ENCODE assay signal across 12 cellular contexts in genomic region chr4:128525387-128525786, GRCh38.
A peak's percentile ranks its signal among the peaks of the same experiment; 100 is the strongest.
DNase-seq lines count a peak whose midpoint lies in the region; ATAC-seq, FAIRE-seq and TF ChIP-seq lines count a peak whose summit lies in the region.
"Had no signal": no experiment of that assay in that cellular context is flagged by ENCODE, and none has a peak within 500 bp of the region (broad histone marks: within the 10 kb centered on the region; RNA-seq: fewer than 3 reads in every experiment).

No MANE protein-coding gene starts in this region.

- DNase-seq in A673 (ENCODE audit: low spot score) (peak; percentile 72), HFFc6 (no peak), adipocyte (ENCODE audit: low read depth) (no peak), iris pigment epithelial cell (ENCODE audit: low read depth) (peak; percentile 52), inferior parietal cortex (ENCODE audit: extremely low spot score) (no peak), small intestine (no peak), 8988T (no peak)
- DNase-seq: CD4-positive, CD25-positive, alpha-beta regulatory T cell; NCI-H748 treated with DMSO at 0.1 percent for 48 hours; stimulated activated CD4-positive, alpha-beta T cell treated with anti-CD3 and anti-CD28 coated beads, Interleukin-4, amount 100 ng/mL, for 1 hour had no signal

- H3K27ac ChIP-seq in A673 (ENCODE audit: low read depth, low read length, poor library complexity, severe bottlenecking) (peak overlapping the region; percentile 2), small intestine (ENCODE audit: low read depth in 1 of 2, low read length in 1 of 2) (no peak overlapping the region)
- H3K27ac ChIP-seq: cardiac muscle cell had no signal

- no peak for ATAC-seq in GM21526 (IDR thresholded peaks at IDR 0.05; ENCODE audit: low FRiP score, unreplicated experiment)

- CTCF ChIA-PET in A673 (lab: Charles Lee): no interaction called here

- H3K27ac Mint-ChIP-seq in HFFc6: peak overlapping the region; percentile 90
- H3K27ac Mint-ChIP-seq: CD4-positive, CD25-positive, alpha-beta regulatory T cell had no signal

- no peaks in the 10 kb centered on the region for H3K36me3 ChIP-seq in A673 (ENCODE audit: insufficient read depth, low read length, poor library complexity, severe bottlenecking)
- H3K36me3 ChIP-seq in adipocyte (ENCODE audit: control insufficient read depth, insufficient read depth, low read length, severe bottlenecking): no peaks in the 10 kb centered on the region
- H3K36me3 ChIP-seq in small intestine (ENCODE audit: control insufficient read depth in 2 of 2, insufficient read depth in 2 of 2, low read length in 2 of 2): no peaks in the 10 kb centered on the region
- H3K36me3 ChIP-seq: cardiac muscle cell had no signal

- H3K36me3 Mint-ChIP-seq in HFFc6 (ENCODE audit: low read depth): peaks cover 5% of the 10 kb centered on the region; the same call in 1 of the 2 replicates
- H3K36me3 Mint-ChIP-seq: CD4-positive, CD25-positive, alpha-beta regulatory T cell had no signal

- H3K4me1 Mint-ChIP-seq in HFFc6 (ENCODE audit: low read depth): peaks cover 96% of the 10 kb centered on the region

- no peak for TF ChIP-seq CTCF in A673 (conservative IDR thresholded peaks at IDR 0.05; ENCODE audit: low read depth, low read length)
- TF ChIP-seq CTCF in HFFc6 (IDR thresholded peaks at IDR 0.05): no peak

- BruUV-seq in A673 (replicated peaks; lab: Mats Ljungman, UMichigan): no TSS peak

- WGBS in small intestine, 3 donors: 60 to 73% (median 69%) methylated on average over 5 of the region's 5 CpGs

- FAIRE-seq in small intestine (lab: Jason Lieb, UNC): no peak

- H3K27me3 ChIP-seq in A673 (replicated peaks; ENCODE audit: insufficient read depth, low read depth, low read length, poor library complexity): no peaks in the 10 kb centered on the region
- no peaks in the 10 kb centered on the region for H3K27me3 ChIP-seq in adipocyte (replicated peaks; ENCODE audit: control insufficient read depth, insufficient read depth, low read length)
- no peaks in the 10 kb centered on the region for H3K27me3 ChIP-seq in small intestine (ENCODE audit: control insufficient read depth in 2 of 2, insufficient read depth in 2 of 2, low read length in 2 of 2)
- H3K27me3 ChIP-seq: cardiac muscle cell had no signal

- H3K27me3 Mint-ChIP-seq in HFFc6 (ENCODE audit: insufficient read depth): peaks cover 1% of the 10 kb centered on the region; the same call in 1 of the 2 replicates
- H3K27me3 Mint-ChIP-seq: CD4-positive, CD25-positive, alpha-beta regulatory T cell had no signal

- H3K4me3 ChIP-seq in A673 (ENCODE audit: low read depth, low read length, poor library complexity, severe bottlenecking): no peak overlapping the region
- H3K4me3 ChIP-seq in adipocyte (ENCODE audit: low read length): peak overlapping the region; percentile 1
- H3K4me3 ChIP-seq in small intestine (ENCODE audit: low read depth in 1 of 2, low read length in 2 of 2): no peak overlapping the region
- H3K4me3 ChIP-seq: cardiac muscle cell had no signal

- peak overlapping the region; percentile 64 for H3K9ac ChIP-seq in adipocyte (ENCODE audit: low read length)

- H3K9me3 ChIP-seq in A673 (ENCODE audit: low read depth, low read length, poor library complexity, severe bottlenecking) (no peaks in the 10 kb centered on the region), adipocyte (ENCODE audit: control insufficient read depth, low read length) (no peaks in the 10 kb centered on the region), small intestine (ENCODE audit: control insufficient read depth, low read depth) (no peaks in the 10 kb centered on the region)

- POLR2A ChIA-PET in A673 (lab: Charles Lee; ENCODE audit: low non-redundant PET): no interaction called here

- intact Hi-C loops in A673 (cut with micrococcal nuclease; ENCODE audit: unreplicated experiment): no loop called here

- H3K4me3 Mint-ChIP-seq in HFFc6: peak overlapping the region; percentile 36; the same call in 1 of the 2 replicates

- H3K9me3 Mint-ChIP-seq in HFFc6: no peaks in the 10 kb centered on the region
- H3K9me3 Mint-ChIP-seq: CD4-positive, CD25-positive, alpha-beta regulatory T cell had no signal

- H3K4me1 ChIP-seq in A673 (ENCODE audit: insufficient read depth, low read length, poor library complexity, severe bottlenecking): peaks cover 22% of the 10 kb centered on the region
- peaks cover 70% of the 10 kb centered on the region for H3K4me1 ChIP-seq in adipocyte (ENCODE audit: control insufficient read depth, insufficient read depth, low read length)
- H3K4me1 ChIP-seq in small intestine (ENCODE audit: control insufficient read depth in 2 of 2, insufficient read depth in 1 of 2, low read depth in 1 of 2, low read length in 1 of 2): no peaks in the 10 kb centered on the region

Comparison
In these comparisons a context has a peak if more than half of its experiments do, and no peak if none do; other contexts are left out.
1. DNase-seq: peak in A673 (single experiment) and iris pigment epithelial cell (single experiment); none in HFFc6 (single experiment), adipocyte (single experiment), inferior parietal cortex (single experiment), small intestine (single experiment) and 8988T (single experiment).